In the genomic region with DNA sequence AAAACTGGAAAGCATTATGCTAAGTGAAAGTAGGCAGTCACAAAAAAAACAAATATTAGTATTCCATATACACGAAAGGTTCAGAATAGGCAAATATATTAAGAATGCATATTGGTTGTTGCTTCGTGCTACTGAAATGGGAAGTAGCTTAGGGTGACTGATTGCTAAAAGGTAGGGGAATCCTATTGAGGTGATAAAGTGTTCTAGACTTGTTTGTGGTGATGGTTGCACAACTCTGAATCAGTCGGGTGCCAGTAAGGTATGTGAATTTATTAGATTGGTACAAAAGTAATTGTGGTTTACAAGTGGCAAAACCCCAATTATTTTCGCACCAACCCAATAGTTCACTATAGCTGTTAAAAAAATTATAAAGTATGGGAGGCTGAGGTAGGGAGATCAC, we compare ENCODE assay signal across 19 cellular contexts. TPM values are rescaled to one million over a fixed set of nuclear protein-coding genes. Genes with fewer than 3 reads are reported as not detected.
DNase-seq lines count a peak whose midpoint lies in the region; ATAC-seq, FAIRE-seq and TF ChIP-seq lines count a peak whose summit lies in the region.
"Had no signal": no experiment of that assay in that cellular context is flagged by ENCODE, and none has a peak within 500 bp of the region (broad histone marks: within the 10 kb centered on the region; RNA-seq: fewer than 3 reads in every experiment).

No MANE protein-coding gene starts in this region.

- no peaks in the 10 kb centered on the region for H3K27me3 Mint-ChIP-seq in activated T-helper 17 cell treated with anti-CD3 and anti-CD28 coated beads, Interleukin-2, amount 50 U/mL, for 72 hours
- H3K27me3 Mint-ChIP-seq: activated CD8-positive, alpha-beta memory T cell treated with anti-CD3 and anti-CD28 coated beads, Interleukin-2, amount 10 ng/mL, durations not matched to agents 7 days and 5 days; activated naive CD4-positive, alpha-beta T cell treated with anti-CD3 and anti-CD28 coated beads, Interleukin-2, amount 50 U/mL, for 24 hours had no signal

- H3K36me3 ChIP-seq in right lobe of liver, result no peaks in the 10 kb centered on the region
- no peaks in the 10 kb centered on the region for H3K36me3 ChIP-seq in effector memory CD4-positive, alpha-beta T cell (ENCODE audit: control insufficient read depth, insufficient read depth, low read length)
- H3K36me3 ChIP-seq: gastroesophageal sphincter, thyroid gland had no signal

- H3K4me3 ChIP-seq in right lobe of liver, result no peak overlapping the region
- H3K4me3 ChIP-seq in effector memory CD4-positive, alpha-beta T cell (ENCODE audit: insufficient read depth, low read depth, low read length, poor library complexity, severe bottlenecking), result no peak overlapping the region
- H3K4me3 ChIP-seq: coronary artery, gastroesophageal sphincter, skin epidermis, thyroid gland had no signal

- H3K9me3 Mint-ChIP-seq in activated T-helper 17 cell treated with anti-CD3 and anti-CD28 coated beads, Interleukin-2, amount 50 U/mL, for 72 hours, result no peaks in the 10 kb centered on the region
- H3K9me3 Mint-ChIP-seq: activated naive CD4-positive, alpha-beta T cell treated with anti-CD3 and anti-CD28 coated beads, Interleukin-2, amount 50 U/mL, for 24 hours had no signal

- ATAC-seq in GM18520 (IDR thresholded peaks at IDR 0.05; ENCODE audit: unreplicated experiment) (peak; percentile 90), HG03060 (IDR thresholded peaks at IDR 0.05; ENCODE audit: low read depth, unreplicated experiment) (peak; percentile 67), right lobe of liver (peak; percentile 71 to 87 (median 79)), sciatic nerve (no peak), GM21360 (IDR thresholded peaks at IDR 0.05; ENCODE audit: unreplicated experiment) (no peak)
- ATAC-seq in activated T-helper 17 cell treated with anti-CD3 and anti-CD28 coated beads, Interleukin-2, amount 50 U/mL, for 72 hours (replicated peaks), result peak; percentile 63
- ATAC-seq: activated CD8-positive, alpha-beta memory T cell treated with anti-CD3 and anti-CD28 coated beads, Interleukin-2, amount 10 ng/mL, durations not matched to agents 7 days and 5 days; gastroesophageal sphincter; left colon had no signal

- no peak for TF ChIP-seq CTCF in right lobe of liver (IDR thresholded peaks at IDR 0.05)
- no peak for TF ChIP-seq CTCF in D721Med (IDR thresholded peaks at IDR 0.05; ENCODE audit: insufficient read depth, missing control alignments)

- DNase-seq in right lobe of liver, result no peak
- DNase-seq in sciatic nerve (ENCODE audit: low spot score), result no peak
- no peak for DNase-seq in D721Med (ENCODE audit: insufficient read length, low spot score)
- no peak for DNase-seq in effector memory CD4-positive, alpha-beta T cell
- DNase-seq: activated CD8-positive, alpha-beta memory T cell treated with anti-CD3 and anti-CD28 coated beads, Interleukin-2, amount 10 ng/mL, durations not matched to agents 7 days and 5 days; left colon; NCI-H1092 treated with DMSO at 0.1 percent for 48 hours; NCI-H510A; thyroid gland had no signal

- no peaks in the 10 kb centered on the region for H3K9me3 ChIP-seq in right lobe of liver
- H3K9me3 ChIP-seq in effector memory CD4-positive, alpha-beta T cell (ENCODE audit: control insufficient read depth, low read length), result no peaks in the 10 kb centered on the region
- H3K9me3 ChIP-seq: thyroid gland had no signal

- peaks cover 5% of the 10 kb centered on the region for H3K4me1 Mint-ChIP-seq in activated T-helper 17 cell treated with anti-CD3 and anti-CD28 coated beads, Interleukin-2, amount 50 U/mL, for 72 hours

- WGBS in right lobe of liver (ENCODE audit: insufficient coverage, low coverage, low lambda C conversion rate, missing lambda C conversion rate), result 26% methylated on average over 4 of the region's 4 CpGs

- FAIRE-seq in D721Med (lab: Jason Lieb, UNC), result no peak
- FAIRE-seq: TTC549 had no signal

- H3K4me3 Mint-ChIP-seq in activated T-helper 17 cell treated with anti-CD3 and anti-CD28 coated beads, Interleukin-2, amount 50 U/mL, for 72 hours, result no peak overlapping the region
- H3K4me3 Mint-ChIP-seq: activated CD8-positive, alpha-beta memory T cell treated with anti-CD3 and anti-CD28 coated beads, Interleukin-2, amount 10 ng/mL, durations not matched to agents 7 days and 5 days; activated naive CD4-positive, alpha-beta T cell treated with anti-CD3 and anti-CD28 coated beads, Interleukin-2, amount 50 U/mL, for 24 hours had no signal

- no peaks in the 10 kb centered on the region for H3K27me3 ChIP-seq in right lobe of liver
- H3K27me3 ChIP-seq in effector memory CD4-positive, alpha-beta T cell (replicated peaks; ENCODE audit: control insufficient read depth, insufficient read depth, low read length, poor library complexity, severe bottlenecking), result no peaks in the 10 kb centered on the region
- H3K27me3 ChIP-seq: gastroesophageal sphincter, thyroid gland had no signal

- no peak overlapping the region for H3K27ac Mint-ChIP-seq in activated T-helper 17 cell treated with anti-CD3 and anti-CD28 coated beads, Interleukin-2, amount 50 U/mL, for 72 hours
- H3K27ac Mint-ChIP-seq: activated CD8-positive, alpha-beta memory T cell treated with anti-CD3 and anti-CD28 coated beads, Interleukin-2, amount 10 ng/mL, durations not matched to agents 7 days and 5 days had no signal

- H3K36me3 Mint-ChIP-seq in activated T-helper 17 cell treated with anti-CD3 and anti-CD28 coated beads, Interleukin-2, amount 50 U/mL, for 72 hours (ENCODE audit: low read depth), result peaks cover 30% of the 10 kb centered on the region

- intact Hi-C loops in right lobe of liver (cut with DNase I), result no loop called here
- intact Hi-C loops in sciatic nerve (cut with DNase I), result no loop called here

- peaks cover 0 to 7% (median 4%) of the 10 kb centered on the region in 4 donors for H3K4me1 ChIP-seq in right lobe of liver
- peaks cover 6% of the 10 kb centered on the region for H3K4me1 ChIP-seq in effector memory CD4-positive, alpha-beta T cell (ENCODE audit: control insufficient read depth, insufficient read depth, low read length, poor library complexity, severe bottlenecking)
- H3K4me1 ChIP-seq: thyroid gland had no signal

- no peak for TF ChIP-seq POLR2A in right lobe of liver (IDR thresholded peaks at IDR 0.05)

- H3K27ac ChIP-seq in right lobe of liver, result no peak overlapping the region
- no peak overlapping the region for H3K27ac ChIP-seq in effector memory CD4-positive, alpha-beta T cell (ENCODE audit: insufficient read depth, low read length, poor library complexity, severe bottlenecking)
- H3K27ac ChIP-seq: C4-2B, coronary artery, gastroesophageal sphincter, skin epidermis, thyroid gland had no signal

RNA-seq across cellular contexts. Expression of a gene that starts 20.7 kb away (rescaled TPM):
- total RNA-seq in activated T-helper 17 cell treated with anti-CD3 and anti-CD28 coated beads, Interleukin-2, amount 50 U/mL, for 72 hours, result 100 to 1,000 TPM in 1 of 2 donors, 10 to 100 TPM in 1; 98.5 to 121 TPM
- total RNA-seq in right lobe of liver, result 10 to 100 TPM; 33.3 to 57.1 (median 41.5) TPM
- total RNA-seq in sciatic nerve, result 154 TPM

Comparison
In these comparisons a context has a peak if more than half of its experiments do, and no peak if none do; other contexts are left out.
1. ATAC-seq: peak in GM18520 (single experiment), HG03060 (single experiment), activated T-helper 17 cell treated with anti-CD3 and anti-CD28 coated beads, Interleukin-2, amount 50 U/mL, for 72 hours (single experiment) and right lobe of liver (4 of 4); none in sciatic nerve (single experiment) and GM21360 (single experiment).